ENCODE assay signal across 1 cellular context in genomic region chr1:54273837-54274192, GRCh38.
A peak's percentile ranks its signal among the peaks of the same experiment; 100 is the strongest.
TF ChIP-seq lines count a peak whose summit lies in the region.

No MANE protein-coding gene starts in this region.

TF ChIP-seq in K562, 482 proteins besides CTCF, POLR2A, EP300 and RAD21 (continued from another document and continues in another):
- TF ChIP-seq ZKSCAN1 (IDR thresholded peaks at IDR 0.05; ENCODE audit: low read depth, low read length) (no peak), ZBTB5 (IDR thresholded peaks at IDR 0.05) (no peak), TEAD1 (CRISPR knock-in tag; IDR thresholded peaks at IDR 0.05) (peak in 1 of 2 experiments; percentile 67; a peak in 1 of 4 replicates), ZBTB26 (CRISPR knock-in tag; IDR thresholded peaks at IDR 0.05) (no peak), OTX1 (CRISPR knock-in tag; IDR thresholded peaks at IDR 0.05) (no peak), ZNF318 (IDR thresholded peaks at IDR 0.05; ENCODE audit: borderline replicate concordance in 1 of 2, low read depth in 1 of 2) (no peak), ZNF140 (CRISPR knock-in tag; IDR thresholded peaks at IDR 0.05) (no peak), C11orf30 (IDR thresholded peaks at IDR 0.05; ENCODE audit: low read depth) (peak; percentile 60), RBM39 (optimal IDR thresholded peaks at IDR 0.05; ENCODE audit: low read depth, low read length) (no peak), RFX5 (IDR thresholded peaks at IDR 0.05; ENCODE audit: low read depth, low read length) (no peak), ZNF277 (CRISPR knock-in tag; IDR thresholded peaks at IDR 0.05; ENCODE audit: borderline replicate concordance) (no peak), SNAPC5 (CRISPR knock-in tag; IDR thresholded peaks at IDR 0.05) (no peak), ZNF764 (CRISPR knock-in tag; IDR thresholded peaks at IDR 0.05; ENCODE audit: low read depth) (no peak), POLR2AphosphoS2 (IDR thresholded peaks at IDR 0.05; ENCODE audit: low read length) (no peak), CBFA2T3 (IDR thresholded peaks at IDR 0.05) (peak; percentile 78), ZNF175 (CRISPR knock-in tag; IDR thresholded peaks at IDR 0.05; ENCODE audit: low read depth) (no peak), UBTF (IDR thresholded peaks at IDR 0.05; ENCODE audit: borderline replicate concordance in 1 of 2, low read depth in 2 of 2, low read length in 2 of 2) (peak in 1 of 2 experiments; percentile 48; a peak in 1 of 4 replicates), ZBTB49 (CRISPR knock-in tag; IDR thresholded peaks at IDR 0.05; ENCODE audit: borderline replicate concordance) (no peak), CREB3L1 (IDR thresholded peaks at IDR 0.05; ENCODE audit: borderline replicate concordance, low read depth) (0 out of 2 replicates have a peak, but pooled peaks have one; percentile 5), NR2F6 (CRISPR knock-in tag; IDR thresholded peaks at IDR 0.05) (no peak), SMARCA4 (IDR thresholded peaks at IDR 0.05) (0 out of 2 replicates have a peak, but pooled peaks have one; percentile 16), RBM14 (IDR thresholded peaks at IDR 0.05; ENCODE audit: borderline replicate concordance, insufficient read depth, low read depth, low read length) (no peak), FOXK2 (conservative IDR thresholded peaks at IDR 0.05 in 1 of 2, IDR thresholded peaks at IDR 0.05 in 1 of 2; ENCODE audit: low read depth in 2 of 2) (0 out of 4 replicates have a peak, but pooled peaks of 1 of the 2 experiments have one; percentile 23), PBX2 (CRISPR knock-in tag; IDR thresholded peaks at IDR 0.05; ENCODE audit: low read depth) (no peak), PBX2 (tag; conservative IDR thresholded peaks at IDR 0.05; ENCODE audit: low read depth) (peak; percentile 79), ZFP36 (IDR thresholded peaks at IDR 0.05; ENCODE audit: low read depth, low read length, partially characterized antibody) (no peak), MEIS2 (IDR thresholded peaks at IDR 0.05; ENCODE audit: partially characterized antibody) (peak; percentile 91), ZNF785 (CRISPR knock-in tag; IDR thresholded peaks at IDR 0.05) (no peak), CBX5 (IDR thresholded peaks at IDR 0.05; ENCODE audit: borderline replicate concordance, low read depth) (peak; percentile 10; the same call in 1 of the 2 replicates), ETV6 (IDR thresholded peaks at IDR 0.05; ENCODE audit: borderline replicate concordance in 1 of 2, low read depth in 2 of 2, low read length in 1 of 2) (no peak), ETV6 (CRISPR knock-in tag; IDR thresholded peaks at IDR 0.05; ENCODE audit: borderline replicate concordance) (no peak), TAF1 (IDR thresholded peaks at IDR 0.05; ENCODE audit: control insufficient read depth, extremely low read depth, insufficient read depth, low read length, severe bottlenecking) (peak; percentile 33), RAD51 (IDR thresholded peaks at IDR 0.05; ENCODE audit: borderline replicate concordance, low read depth) (no peak), ZNF124 (CRISPR knock-in tag; IDR thresholded peaks at IDR 0.05) (no peak)
